ENCODE assay signal across 31 cellular contexts in genomic region chr22:32729368-32729767, GRCh38.
"Had no signal": no experiment of that assay in that cellular context is flagged by ENCODE, and none has a peak within 500 bp of the region (broad histone marks: within the 10 kb centered on the region; RNA-seq: fewer than 3 reads in every experiment).

No MANE protein-coding gene starts in this region.

- ATAC-seq: activated CD4-positive, CD25-positive, alpha-beta regulatory T cell treated with anti-CD3 and anti-CD28 coated beads, Interleukin-2, amount 50 U/mL, for 24 hours; activated CD8-positive, alpha-beta T cell treated with anti-CD3 and anti-CD28 coated beads for 36 hours; activated naive CD8-positive, alpha-beta T cell treated with anti-CD3 and anti-CD28 coated beads, Interleukin-2, amount 50 U/mL, for 24 hours; activated T-cell treated with anti-CD3 and anti-CD28 coated beads, Interleukin-2, amount 50 U/mL, for 4 hours; body of pancreas; effector memory CD8-positive, alpha-beta T cell; foreskin keratinocyte; gastrocnemius medialis; heart left ventricle had no signal

- H3K9me3 Mint-ChIP-seq: activated B cell treated with CpG ODN at 0.5 μM for 24 hours; activated CD8-positive, alpha-beta T cell treated with anti-CD3 and anti-CD28 coated beads for 36 hours; activated naive CD4-positive, alpha-beta T cell treated with anti-CD3 and anti-CD28 coated beads for 36 hours; activated naive CD4-positive, alpha-beta T cell treated with anti-CD3 and anti-CD28 coated beads, Interleukin-2, amount 50 U/mL, for 24 hours; activated naive CD8-positive, alpha-beta T cell treated with anti-CD3 and anti-CD28 coated beads for 36 hours; activated naive CD8-positive, alpha-beta T cell treated with anti-CD3 and anti-CD28 coated beads, Interleukin-2, amount 50 U/mL, for 24 hours; activated T-cell treated with anti-CD3 and anti-CD28 coated beads, Interleukin-2, amount 50 U/mL, for 4 hours; activated T-helper 2 cell treated with anti-CD3 and anti-CD28 coated beads, Interferon-gamma antibody, Interleukin-2, Interleukin-4, amounts not matched to agents 10 μg/mL and 5 μg/mL and 100 μg/mL, durations not matched to agents 14 hours and 24 hours and 36 hours; effector memory CD8-positive, alpha-beta T cell had no signal

- H3K4me1 Mint-ChIP-seq: activated B cell treated with CpG ODN at 0.5 μM for 24 hours had no signal

- DNase-seq: activated B cell treated with CpG ODN at 0.5 μM for 24 hours; activated CD4-positive, alpha-beta T cell treated with anti-CD3 and anti-CD28 coated beads for 48 hours; activated CD4-positive, alpha-beta T cell treated with anti-CD3 and anti-CD28 coated beads, Interleukin-2, amount 50 U/mL, for 1 hour; activated CD4-positive, alpha-beta T cell treated with anti-CD3 and anti-CD28 coated beads, Interleukin-2, amount 50 U/mL, for 48 hours; activated CD8-positive, alpha-beta memory T cell treated with anti-CD3 and anti-CD28 coated beads for 24 hours; activated CD8-positive, alpha-beta T cell treated with anti-CD3 and anti-CD28 coated beads for 36 hours; activated effector memory CD4-positive, alpha-beta T cell treated with anti-CD3 and anti-CD28 coated beads, Interleukin-2, amount 50 U/mL, for 16 hours; activated naive CD4-positive, alpha-beta T cell treated with anti-CD3 and anti-CD28 coated beads for 36 hours; activated naive CD8-positive, alpha-beta T cell treated with anti-CD3 and anti-CD28 coated beads for 36 hours; activated naive CD8-positive, alpha-beta T cell treated with anti-CD3 and anti-CD28 coated beads, Interleukin-2, amount 50 U/mL, for 24 hours; activated T-cell treated with anti-CD3 and anti-CD28 coated beads, Interleukin-2, amount 50 U/mL, for 4 hours; adrenal gland; amygdala; aorta; body of pancreas; caudate nucleus; cortex of kidney; dermis blood vessel endothelial cell; effector CD4-positive, alpha-beta T cell; effector memory CD8-positive, alpha-beta T cell; erythroblast; foreskin keratinocyte; gastrocnemius medialis; glutamatergic neuron; heart left ventricle; T-helper 2 cell; T-helper 9 cell; WERI-Rb-1 had no signal

- H3K27me3 Mint-ChIP-seq: activated naive CD4-positive, alpha-beta T cell treated with anti-CD3 and anti-CD28 coated beads, Interleukin-2, amount 50 U/mL, for 24 hours; activated naive CD8-positive, alpha-beta T cell treated with anti-CD3 and anti-CD28 coated beads for 36 hours had no signal

- H3K27ac Mint-ChIP-seq: activated B cell treated with CpG ODN at 0.5 μM for 24 hours; activated CD8-positive, alpha-beta T cell treated with anti-CD3 and anti-CD28 coated beads for 36 hours; activated naive CD4-positive, alpha-beta T cell treated with anti-CD3 and anti-CD28 coated beads for 36 hours; activated naive CD4-positive, alpha-beta T cell treated with anti-CD3 and anti-CD28 coated beads, Interleukin-2, amount 50 U/mL, for 24 hours; activated naive CD8-positive, alpha-beta T cell treated with anti-CD3 and anti-CD28 coated beads for 36 hours; activated naive CD8-positive, alpha-beta T cell treated with anti-CD3 and anti-CD28 coated beads, Interleukin-2, amount 50 U/mL, for 24 hours; activated T-helper 2 cell treated with anti-CD3 and anti-CD28 coated beads, Interferon-gamma antibody, Interleukin-2, Interleukin-4, amounts not matched to agents 10 μg/mL and 5 μg/mL and 100 μg/mL, durations not matched to agents 14 hours and 24 hours and 36 hours; effector memory CD8-positive, alpha-beta T cell had no signal

- H3K36me3 Mint-ChIP-seq: activated naive CD4-positive, alpha-beta T cell treated with anti-CD3 and anti-CD28 coated beads, Interleukin-2, amount 50 U/mL, for 24 hours; activated naive CD8-positive, alpha-beta T cell treated with anti-CD3 and anti-CD28 coated beads for 36 hours had no signal

- H3K4me3 Mint-ChIP-seq: activated B cell treated with CpG ODN at 0.5 μM for 24 hours; activated CD8-positive, alpha-beta T cell treated with anti-CD3 and anti-CD28 coated beads for 36 hours; activated naive CD4-positive, alpha-beta T cell treated with anti-CD3 and anti-CD28 coated beads for 36 hours; activated naive CD4-positive, alpha-beta T cell treated with anti-CD3 and anti-CD28 coated beads, Interleukin-2, amount 50 U/mL, for 24 hours; activated naive CD8-positive, alpha-beta T cell treated with anti-CD3 and anti-CD28 coated beads for 36 hours; activated naive CD8-positive, alpha-beta T cell treated with anti-CD3 and anti-CD28 coated beads, Interleukin-2, amount 50 U/mL, for 24 hours; activated T-cell treated with anti-CD3 and anti-CD28 coated beads, Interleukin-2, amount 50 U/mL, for 4 hours; effector memory CD8-positive, alpha-beta T cell had no signal
